ENCODE assay signal across 16 cellular contexts in genomic region chr7:31687024-31687423, GRCh38. TPM values are rescaled to one million over a fixed set of nuclear protein-coding genes. Genes with fewer than 3 reads are reported as not detected.
DNase-seq lines count a peak whose midpoint lies in the region; ATAC-seq and TF ChIP-seq lines count a peak whose summit lies in the region.
"Had no signal": no experiment of that assay in that cellular context is flagged by ENCODE, and none has a peak within 500 bp of the region (broad histone marks: within the 10 kb centered on the region; RNA-seq: fewer than 3 reads in every experiment).

Gene PPP1R17, plus strand, starts transcription at chr7:31687215. Its CDS starts 5,227 bp downstream, at chr7:31692442.

- H3K4me1 ChIP-seq in NT2/D1 (ENCODE audit: insufficient read depth, insufficient read length) (no peaks in the 10 kb centered on the region), right cardiac atrium (ENCODE audit: control insufficient read depth, insufficient read depth, low read length) (no peaks in the 10 kb centered on the region), testis (no peaks in the 10 kb centered on the region), esophagus muscularis mucosa (no peaks in the 10 kb centered on the region)
- H3K4me1 ChIP-seq: thyroid gland had no signal

- no peaks in the 10 kb centered on the region for H3K36me3 ChIP-seq in NT2/D1 (ENCODE audit: insufficient read depth, insufficient read length, low read length)
- H3K36me3 ChIP-seq in testis (ENCODE audit: low read depth, missing control alignments) = no peaks in the 10 kb centered on the region
- H3K36me3 ChIP-seq in esophagus muscularis mucosa = no peaks in the 10 kb centered on the region
- H3K36me3 ChIP-seq: thyroid gland had no signal

- H3K27ac ChIP-seq in right cardiac atrium (ENCODE audit: low read length) (no peak within 1 kb of the TSS), testis (no peak within 1 kb of the TSS), esophagus muscularis mucosa (replicated peaks in 1 of 4) (no peak within 1 kb of the TSS)
- H3K27ac ChIP-seq: thyroid gland had no signal

- H3K4me3 ChIP-seq in NT2/D1 (ENCODE audit: insufficient read length, low read depth) (no peak within 1 kb of the TSS), right cardiac atrium (ENCODE audit: low read length) (no peak within 1 kb of the TSS), testis (no peak within 1 kb of the TSS), esophagus muscularis mucosa (no peak within 1 kb of the TSS)
- H3K4me3 ChIP-seq: thyroid gland had no signal

- TF ChIP-seq POLR2A in testis (IDR thresholded peaks at IDR 0.05) (no peak), esophagus muscularis mucosa (IDR thresholded peaks at IDR 0.05; ENCODE audit: low read depth) (no peak)

- TF ChIP-seq CTCF in testis (IDR thresholded peaks at IDR 0.05) (no peak), esophagus muscularis mucosa (IDR thresholded peaks at IDR 0.05) (no peak)

- intact Hi-C loops in right cardiac atrium (cut with DNase I) (no loop called here), testis (cut with DNase I; ENCODE audit: low total_unique reads) (no loop called here), esophagus muscularis mucosa (cut with DNase I) (no loop called here)

- no peak within 1 kb of the TSS for H3K9ac ChIP-seq in NT2/D1 (ENCODE audit: insufficient read length, low read depth)

- peak; percentile 84 to 96 for ATAC-seq in right cardiac atrium

- 24% methylated on average over 12 of the region's 12 CpGs for WGBS in right cardiac atrium
- WGBS in testis, 2 donors = 45 to 49% methylated on average over 12 of the region's 12 CpGs
- WGBS in esophagus muscularis mucosa = 47% methylated on average over 12 of the region's 12 CpGs

- no peak for TF ChIP-seq EP300 in esophagus muscularis mucosa (IDR thresholded peaks at IDR 0.05)

- no peaks in the 10 kb centered on the region for H3K9me3 ChIP-seq in NT2/D1 (ENCODE audit: insufficient read depth, low read length)
- no peaks in the 10 kb centered on the region for H3K9me3 ChIP-seq in right cardiac atrium (ENCODE audit: control insufficient read depth, low read length)
- no peaks in the 10 kb centered on the region for H3K9me3 ChIP-seq in testis
- no peaks in the 10 kb centered on the region for H3K9me3 ChIP-seq in esophagus muscularis mucosa
- H3K9me3 ChIP-seq: thyroid gland had no signal

- DNase-seq in NCI-H82 (lab: John Stamatoyannopoulos, UW) (peak; percentile 78), NCI-H82 treated with DMSO at 0.1 percent for 48 hours (lab: John Stamatoyannopoulos, UW; ENCODE audit: unreplicated experiment) (no peak), NT2/D1 (ENCODE audit: low read depth, low spot score) (peak; percentile 36), right cardiac atrium (peak; percentile 74 to 88 (median 86)), testis (peak; percentile 65), esophagus muscularis mucosa (ENCODE audit: extremely low spot score) (no peak), GOT3 (lab: John Stamatoyannopoulos, UW) (no peak)
- no peak for DNase-seq in effector CD4-positive, alpha-beta T cell
- DNase-seq: activated CD8-positive, alpha-beta memory T cell treated with anti-CD3 and anti-CD28 coated beads for 24 hours; activated naive CD4-positive, alpha-beta T cell; KBM-7; mesenchymal stem cell; NCI-H2081 treated with DMSO at 0.1 percent for 48 hours; thyroid gland had no signal

- H3K27me3 ChIP-seq in NT2/D1 (ENCODE audit: insufficient read depth, insufficient read length) (no peaks in the 10 kb centered on the region), right cardiac atrium (ENCODE audit: control insufficient read depth, insufficient read depth) (no peaks in the 10 kb centered on the region), testis (no peaks in the 10 kb centered on the region), esophagus muscularis mucosa (no peaks in the 10 kb centered on the region)
- H3K27me3 ChIP-seq: thyroid gland had no signal

RNA-seq across cellular contexts. Expression of gene PPP1R17, which starts in this region (rescaled TPM):
- not detected for total RNA-seq in right cardiac atrium
- polyA plus RNA-seq in right cardiac atrium = not detected
- 1 to 10 TPM; 1.7 to 2.4 TPM for total RNA-seq in testis
- 4.1 TPM for polyA plus RNA-seq in testis (ENCODE audit: insufficient read depth, low read depth, low replicate concordance)
- total RNA-seq in esophagus muscularis mucosa = not detected
- total RNA-seq: bronchial epithelial cell, osteocyte, thyroid gland had no signal

Comparison
In these comparisons a context has a peak if more than half of its experiments do, and no peak if none do; other contexts are left out.
1. DNase-seq: peak in NCI-H82 (single experiment), NT2/D1 (single experiment) and testis (single experiment); none in NCI-H82 treated with DMSO at 0.1 percent for 48 hours (single experiment), esophagus muscularis mucosa (single experiment), effector CD4-positive, alpha-beta T cell (single experiment) and GOT3 (single experiment).
2. Peak in DNase-seq and ATAC-seq in right cardiac atrium; RNA of the gene not detected or under 1 TPM.